ENCODE assay signal across 20 cellular contexts in the genomic region with DNA sequence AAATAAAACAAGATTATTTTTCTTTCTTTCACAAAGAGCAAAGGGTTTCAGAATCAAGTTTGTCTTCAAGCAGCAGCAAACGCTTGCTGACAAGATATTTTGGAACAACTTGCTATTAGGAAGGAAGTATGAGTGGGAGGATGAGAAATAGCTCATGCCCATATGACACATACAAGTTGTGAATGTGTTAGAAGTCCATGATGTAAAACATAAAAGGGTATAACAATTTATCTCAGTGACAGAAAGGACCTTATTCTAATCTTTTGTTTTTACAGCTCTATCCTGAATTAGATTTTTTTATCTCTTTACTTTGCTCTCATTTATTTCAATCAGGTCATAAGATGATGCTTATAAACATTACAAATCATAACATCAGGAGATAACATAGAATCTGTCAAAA.
DNase-seq lines count a peak whose midpoint lies in the region; ATAC-seq, FAIRE-seq and TF ChIP-seq lines count a peak whose summit lies in the region.
"Had no signal": no experiment of that assay in that cellular context is flagged by ENCODE, and none has a peak within 500 bp of the region (broad histone marks: within the 10 kb centered on the region; RNA-seq: fewer than 3 reads in every experiment).

No MANE protein-coding gene starts in this region.

- H3K4me3 Mint-ChIP-seq in activated B cell treated with CpG ODN at 0.5 μM for 24 hours: no peak overlapping the region
- H3K4me3 Mint-ChIP-seq in stimulated activated naive CD8-positive, alpha-beta T cell treated with anti-CD3 and anti-CD28 coated beads, Interleukin-15, amount 100 ng/mL, for 72 hours: no peak overlapping the region
- H3K4me3 Mint-ChIP-seq: stimulated activated naive CD8-positive, alpha-beta T cell treated with anti-CD3 and anti-CD28 coated beads, Interleukin-15, Interleukin-2, amounts not matched to agents 100 ng/mL and 50 ng/mL, for 24 hours had no signal

- H3K9me3 Mint-ChIP-seq in activated B cell treated with CpG ODN at 0.5 μM for 24 hours: peaks cover 10% of the 10 kb centered on the region
- no peaks in the 10 kb centered on the region for H3K9me3 Mint-ChIP-seq in stimulated activated naive CD8-positive, alpha-beta T cell treated with anti-CD3 and anti-CD28 coated beads, Interleukin-15, amount 100 ng/mL, for 72 hours
- H3K9me3 Mint-ChIP-seq: stimulated activated naive CD8-positive, alpha-beta T cell treated with anti-CD3 and anti-CD28 coated beads, Interleukin-15, Interleukin-2, amounts not matched to agents 100 ng/mL and 50 ng/mL, for 24 hours had no signal

- DNase-seq in AG20443 (ENCODE audit: low spot score) (peak; percentile 19), GM12892 (ENCODE audit: insufficient read length) (no peak), activated B cell treated with CpG ODN at 0.5 μM for 24 hours (no peak), iris pigment epithelial cell (ENCODE audit: low read depth) (peak; percentile 12), NCI-H2107 treated with DMSO at 0.1 percent for 48 hours (lab: John Stamatoyannopoulos, UW; ENCODE audit: unreplicated experiment) (no peak), C1 segment of cervical spinal cord (lab: John Stamatoyannopoulos, UW) (no peak)
- DNase-seq in stimulated activated naive CD8-positive, alpha-beta T cell treated with anti-CD3 and anti-CD28 coated beads, Interleukin-15, amount 100 ng/mL, for 72 hours: no peak
- DNase-seq: ACHN; activated CD4-positive, alpha-beta T cell treated with anti-CD3 and anti-CD28 coated beads, Interleukin-2, amount 50 U/mL, for 4 hours; activated naive CD4-positive, alpha-beta T cell treated with Interleukin-2 at 50 U/mL for 16 hours; anterior cingulate cortex; Calu3; left ventricle myocardium inferior; NCI-H2029; NCI-H510A; ovary; SW 1271 had no signal

- CTCF ChIA-PET in activated B cell treated with CpG ODN at 0.5 μM for 24 hours (lab: Charles Lee): interaction anchor here (0.7 kb wide), 1 partner anchor 14 kb away, joined by 3 read pairs; no protein-coding TSS in a partner anchor

- H3K27ac Mint-ChIP-seq in activated B cell treated with CpG ODN at 0.5 μM for 24 hours: peak overlapping the region; percentile 55
- H3K27ac Mint-ChIP-seq in stimulated activated naive CD8-positive, alpha-beta T cell treated with anti-CD3 and anti-CD28 coated beads, Interleukin-15, amount 100 ng/mL, for 72 hours: no peak overlapping the region
- H3K27ac Mint-ChIP-seq: stimulated activated naive CD8-positive, alpha-beta T cell treated with anti-CD3 and anti-CD28 coated beads, Interleukin-15, Interleukin-2, amounts not matched to agents 100 ng/mL and 50 ng/mL, for 24 hours had no signal

- intact Hi-C loops in activated B cell treated with CpG ODN at 0.5 μM for 24 hours (cut with micrococcal nuclease): loop anchor here (5.0 kb wide), 4 partner anchors 38 to 667 kb away; partner anchors contain the start of gene MEF2C

- TF ChIP-seq POLR2A in GM12892 (IDR thresholded peaks at IDR 0.05; ENCODE audit: low read depth, low read length): no peak

- no peaks in the 10 kb centered on the region for H3K36me3 Mint-ChIP-seq in activated B cell treated with CpG ODN at 0.5 μM for 24 hours (ENCODE audit: low read depth)

- ATAC-seq in activated B cell treated with CpG ODN at 0.5 μM for 24 hours (ENCODE audit: low read depth) (no peak), HG02798 (IDR thresholded peaks at IDR 0.05; ENCODE audit: poor library complexity, unreplicated experiment) (no peak)
- ATAC-seq in stimulated activated naive CD8-positive, alpha-beta T cell treated with anti-CD3 and anti-CD28 coated beads, Interleukin-15, amount 100 ng/mL, for 72 hours: no peak
- ATAC-seq: sciatic nerve had no signal

- FAIRE-seq in GM12892 (lab: Jason Lieb, UNC): peak; percentile 54

- no peak for TF ChIP-seq CTCF in activated B cell treated with CpG ODN at 0.5 μM for 24 hours (IDR thresholded peaks at IDR 0.05)

- POLR2A ChIA-PET in activated B cell treated with CpG ODN at 0.5 μM for 24 hours (lab: Charles Lee): interaction anchor here (0.8 to 1.6 kb wide), 2 partner anchors 9 to 57 kb away, joined by 3 to 4 read pairs; no protein-coding TSS in a partner anchor

- H3K27me3 Mint-ChIP-seq in activated B cell treated with CpG ODN at 0.5 μM for 24 hours: no peaks in the 10 kb centered on the region
- H3K27me3 Mint-ChIP-seq in stimulated activated naive CD8-positive, alpha-beta T cell treated with anti-CD3 and anti-CD28 coated beads, Interleukin-15, amount 100 ng/mL, for 72 hours: no peaks in the 10 kb centered on the region
- H3K27me3 Mint-ChIP-seq: stimulated activated naive CD8-positive, alpha-beta T cell treated with anti-CD3 and anti-CD28 coated beads, Interleukin-15, Interleukin-2, amounts not matched to agents 100 ng/mL and 50 ng/mL, for 24 hours had no signal

- H3K4me1 Mint-ChIP-seq in activated B cell treated with CpG ODN at 0.5 μM for 24 hours: peaks cover 56% of the 10 kb centered on the region
- H3K4me1 Mint-ChIP-seq in stimulated activated naive CD8-positive, alpha-beta T cell treated with anti-CD3 and anti-CD28 coated beads, Interleukin-15, amount 100 ng/mL, for 72 hours: peaks cover 8% of the 10 kb centered on the region

Comparison
In these comparisons a context has a peak if more than half of its experiments do, and no peak if none do; other contexts are left out.
1. DNase-seq: peak in AG20443 (single experiment) and iris pigment epithelial cell (single experiment); none in GM12892 (single experiment), activated B cell treated with CpG ODN at 0.5 μM for 24 hours (single experiment), NCI-H2107 treated with DMSO at 0.1 percent for 48 hours (single experiment), C1 segment of cervical spinal cord (0 of 14) and stimulated activated naive CD8-positive, alpha-beta T cell treated with anti-CD3 and anti-CD28 coated beads, Interleukin-15, amount 100 ng/mL, for 72 hours (0 of 2).